18 cellular contexts compared by ENCODE assay signal in genomic region chr3:51753763-51754750, GRCh38. TPM values are rescaled to one million over a fixed set of nuclear protein-coding genes. Genes with fewer than 3 reads are reported as not detected.
"Had no signal": no experiment of that assay in that cellular context is flagged by ENCODE, and none has a peak within 500 bp of the region (broad histone marks: within the 10 kb centered on the region; RNA-seq: fewer than 3 reads in every experiment).

No MANE protein-coding gene starts in this region.

RNA-seq across cellular contexts. Expression of gene IQCF6, which starts 25.0 kb away (rescaled TPM):
- total RNA-seq: activated CD4-positive, alpha-beta T cell treated with anti-CD3 and anti-CD28 coated beads for 36 hours; activated naive CD4-positive, alpha-beta T cell treated with anti-CD3 and anti-CD28 coated beads, Interleukin-2, amount 50 U/mL, for 72 hours; activated T-cell treated with anti-CD3 and anti-CD28 coated beads, Interleukin-2, amount 50 U/mL, for 72 hours; cardiac muscle cell; colonic mucosa; dermis microvascular lymphatic vessel endothelial cell; left ventricle myocardium superior; lung microvascular endothelial cell; naive thymus-derived CD8-positive, alpha-beta T cell; omental fat pad; spleen; T-helper 1 cell treated with Interleukin-12 subunit alpha and Interleukin-12 subunit beta and Interleukin-4 antibody, amounts not matched to agents 30 ng/mL and 1 ng/mL, for 36 hours; temporal lobe; tibial nerve; ureter had no signal
- polyA plus RNA-seq: adipose tissue; cardiac muscle cell; esophagus; immature natural killer cell; naive thymus-derived CD8-positive, alpha-beta T cell; spleen had no signal

RNA-seq across cellular contexts. Expression of gene GRM2, which starts 47.2 kb away (rescaled TPM):
- polyA plus RNA-seq: cardiac muscle cell, immature natural killer cell had no signal
